In genomic region chr2:15471606-15472005, GRCh38 we compare ENCODE assay signal across 19 cellular contexts.
"Had no signal": no experiment of that assay in that cellular context is flagged by ENCODE, and none has a peak within 500 bp of the region (broad histone marks: within the 10 kb centered on the region; RNA-seq: fewer than 3 reads in every experiment).

No MANE protein-coding gene starts in this region.

- ATAC-seq: activated naive CD4-positive, alpha-beta T cell treated with anti-CD3 and anti-CD28 coated beads, Interleukin-2, amount 50 U/mL, for 72 hours; esophagus mucosa; gastrocnemius medialis had no signal

- H3K4me3 ChIP-seq: adrenal gland, breast epithelium, gastrocnemius medialis, left lung, thyroid gland had no signal

- H3K9me3 Mint-ChIP-seq: nephron had no signal

- H3K27me3 ChIP-seq: adrenal gland, breast epithelium, gastrocnemius medialis, left lung, thyroid gland had no signal

- H3K4me1 ChIP-seq: adrenal gland, breast epithelium, gastrocnemius medialis, left lung, thyroid gland had no signal

- H3K4me1 Mint-ChIP-seq: nephron had no signal

- H3K27ac Mint-ChIP-seq: activated T-helper 1 cell treated with anti-CD3 and anti-CD28 coated beads, Interleukin-12 subunit alpha, Interleukin-12 subunit beta, Interleukin-2, Interleukin-4 antibody, amounts not matched to agents 30 ng/mL and 10 ng/mL and 1 ng/mL, durations not matched to agents 14 hours and 24 hours and 36 hours; nephron had no signal

- H3K27ac ChIP-seq: adrenal gland, breast epithelium, gastrocnemius medialis, left lung, thyroid gland, VCaP had no signal

- DNase-seq: activated CD4-positive, alpha-beta T cell treated with anti-CD3 and anti-CD28 coated beads, Interleukin-2, amount 50 U/mL, for 4 hours; activated gamma-delta T cell treated with Interleukin-2 at 50 U/mL for 16 hours; adrenal gland; cerebellar nuclear complex; cortex of kidney; gastrocnemius medialis; head of caudate nucleus; kidney; midbrain; nucleus accumbens; stimulated activated naive CD4-positive, alpha-beta T cell treated with Interleukin-2 at 50 U/mL for 16 hours; thyroid gland had no signal

- H3K4me3 Mint-ChIP-seq: activated T-helper 1 cell treated with anti-CD3 and anti-CD28 coated beads, Interleukin-12 subunit alpha, Interleukin-12 subunit beta, Interleukin-2, Interleukin-4 antibody, amounts not matched to agents 30 ng/mL and 10 ng/mL and 1 ng/mL, durations not matched to agents 14 hours and 24 hours and 36 hours; nephron had no signal
